Comparison of ENCODE assay signal across 8 cellular contexts in the genomic region with DNA sequence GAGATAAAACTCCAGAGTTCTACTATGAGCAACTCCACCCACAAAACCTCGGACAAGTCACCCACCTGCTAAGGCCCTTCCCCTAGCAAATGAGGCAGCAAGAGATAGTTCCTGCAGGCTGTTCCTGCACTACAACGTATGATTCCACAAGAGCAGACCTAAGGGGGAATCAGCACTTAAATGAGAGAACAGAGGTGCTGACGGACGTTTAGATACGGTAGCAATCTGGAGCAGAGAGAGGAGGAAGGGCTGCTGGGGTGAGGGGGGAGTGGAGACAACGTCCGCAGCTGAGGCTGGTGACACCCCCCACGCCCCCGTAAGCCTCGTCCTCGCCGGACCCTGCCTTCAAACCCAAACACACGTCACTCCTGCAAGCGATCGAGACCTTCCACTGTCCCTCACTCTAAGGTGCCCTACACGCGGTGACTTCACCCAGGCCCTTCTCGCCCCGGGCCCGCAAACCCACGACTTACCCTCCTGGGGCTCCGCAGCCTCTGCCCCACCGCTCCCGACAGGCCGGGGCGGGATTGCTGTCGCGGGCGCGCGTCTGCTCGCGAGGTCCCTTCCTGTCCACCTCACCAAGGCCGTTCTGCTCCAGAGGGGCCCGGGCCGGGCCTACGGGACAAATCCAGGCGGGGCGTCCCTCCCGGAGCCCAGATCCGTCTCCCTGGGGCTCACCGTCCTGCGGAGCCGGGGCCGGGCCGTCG. TPM values are rescaled to one million over a fixed set of nuclear protein-coding genes. Genes with fewer than 3 reads are reported as not detected.
DNase-seq lines count a peak whose midpoint lies in the region; ATAC-seq and TF ChIP-seq lines count a peak whose summit lies in the region.

No MANE protein-coding gene starts in this region.

- peaks cover 52% of the 10 kb centered on the region for H3K79me2 ChIP-seq in GM23248 (ENCODE audit: insufficient read depth)
- peaks cover 40% of the 10 kb centered on the region for H3K79me2 ChIP-seq in KMS-11 (ENCODE audit: insufficient read depth, low read depth)

- H3K27me3 ChIP-seq in GM23248 (replicated peaks; ENCODE audit: insufficient read depth) (no peaks in the 10 kb centered on the region), KMS-11 (ENCODE audit: insufficient read depth, low read depth) (no peaks in the 10 kb centered on the region), thoracic aorta (replicated peaks; ENCODE audit: insufficient read depth) (no peaks in the 10 kb centered on the region)

- H3K4me3 ChIP-seq in GM08714 (ENCODE audit: low read length), result peak overlapping the region; percentile 93
- H3K4me3 ChIP-seq in GM23248, result peak overlapping the region; percentile 90
- H3K4me3 ChIP-seq in KMS-11 (IDR thresholded peaks at IDR 0.05; ENCODE audit: insufficient read depth, low read depth, low read length), result peak overlapping the region; percentile 41
- H3K4me3 ChIP-seq in epithelial cell of esophagus (ENCODE audit: low read length), result peak overlapping the region; percentile 82
- H3K4me3 ChIP-seq in thoracic aorta, result peak overlapping the region; percentile 96

- H3K4me1 ChIP-seq in GM23248 (ENCODE audit: insufficient read depth) (0 out of 2 replicates have a peak, but pooled peaks cover 11% of the 10 kb centered on the region), KMS-11 (ENCODE audit: low read depth, poor library complexity, severe bottlenecking) (peaks cover 12% of the 10 kb centered on the region), thoracic aorta (ENCODE audit: control insufficient read depth in 1 of 2, low read depth in 2 of 2) (peaks cover 23 to 35% of the 10 kb centered on the region in 2 donors)

- peak overlapping the region; percentile 98 for H3K4me2 ChIP-seq in GM23248 (ENCODE audit: unreplicated experiment)
- peak overlapping the region; percentile 91 for H3K4me2 ChIP-seq in KMS-11

- WGBS in GM23248 (ENCODE audit: low coverage in 1 of 2, low lambda C conversion rate in 2 of 2, missing lambda C conversion rate in 2 of 2), 2 experiments, result 2 to 3% methylated on average over 22 to 36 of the region's 47 CpGs

- H3K27ac ChIP-seq in GM23248 (peak overlapping the region; percentile 88), KMS-11 (peak overlapping the region; percentile 66), thoracic aorta (peak overlapping the region; percentile 77 to 85)

- H4K20me1 ChIP-seq in GM23248 (ENCODE audit: insufficient read depth) (no peaks in the 10 kb centered on the region), KMS-11 (ENCODE audit: insufficient read depth) (no peaks in the 10 kb centered on the region)

- H3K36me3 ChIP-seq in GM23248 (ENCODE audit: low read depth), result peaks cover 25% of the 10 kb centered on the region
- peaks cover 19% of the 10 kb centered on the region; the same call in 1 of the 2 replicates for H3K36me3 ChIP-seq in KMS-11 (ENCODE audit: insufficient read depth)
- H3K36me3 ChIP-seq in thoracic aorta, result peaks cover 25% of the 10 kb centered on the region

- TF ChIP-seq CTCF in KMS-11 (conservative IDR thresholded peaks at IDR 0.05; ENCODE audit: low read depth, low read length), result no peak
- TF ChIP-seq CTCF in epithelial cell of esophagus (IDR thresholded peaks at IDR 0.05; ENCODE audit: insufficient read depth, low read depth, low read length, missing control alignments), result no peak
- TF ChIP-seq CTCF in thoracic aorta (IDR thresholded peaks at IDR 0.05), result no peak

- H3K9ac ChIP-seq in GM23248 (peak overlapping the region; percentile 97), KMS-11 (peak overlapping the region; percentile 88)

- H3F3A ChIP-seq in GM23248 (ENCODE audit: insufficient read depth), result peaks cover 8% of the 10 kb centered on the region

- H3K9me2 ChIP-seq in GM23248 (ENCODE audit: insufficient read depth), result no peaks in the 10 kb centered on the region

- peak overlapping the region; percentile 99 for H2AFZ ChIP-seq in GM23248
- H2AFZ ChIP-seq in KMS-11 (ENCODE audit: low read depth), result peak overlapping the region; percentile 89

- in situ Hi-C loops in GM23248 (cut with MboI), result no loop called here

- H3K9me3 ChIP-seq in GM23248 (ENCODE audit: low read depth) (peaks cover 4% of the 10 kb centered on the region), thoracic aorta (no peaks in the 10 kb centered on the region)

- no peak for ATAC-seq in thoracic aorta (ENCODE audit: insufficient number of reproducible peaks, low FRiP score, low read depth)

- DNase-seq in GM23248, result peak; percentile 74
- peak; percentile 13 to 14 for DNase-seq in activated CD4-positive, alpha-beta T cell treated with anti-CD3 and anti-CD28 coated beads, Interleukin-2, amount 50 U/mL, for 4 hours
- peak; percentile 40 for DNase-seq in epithelial cell of esophagus (ENCODE audit: low read depth)
- DNase-seq in myocyte (ENCODE audit: low read depth), result peak; percentile 44
- DNase-seq in thoracic aorta (ENCODE audit: low spot score), result no peak
- DNase-seq in NCI-H1048 (lab: John Stamatoyannopoulos, UW), result no peak

RNA-seq across cellular contexts. Expression of gene ZNF12, which starts 0.6 kb away (rescaled TPM):
- total RNA-seq in GM23248 (2014; rRNA removed; shearing (Covaris generic)), result 19.9 and 21.9 TPM in 2 replicates
- 12.9 and 13.0 TPM in 2 replicates for polyA plus RNA-seq in GM23248 (2016; fragmentation: Nextera tagmentation; extraction: Ambion mirVana)
- total RNA-seq in myocyte, result 21.7 and 26.5 TPM in 2 replicates
- 9.0 TPM for polyA plus RNA-seq in myocyte (2012)
- 10 to 100 TPM; 18.5 to 34.2 TPM for total RNA-seq in thoracic aorta

RNA-seq across cellular contexts. Expression of gene RSPH10B2, which starts 47.8 kb away (rescaled TPM):
- 0.76 TPM in 1 of 2 replicates, not detected in the other for total RNA-seq in GM23248 (2014; rRNA removed; shearing (Covaris generic))
- not detected in 2 replicates for polyA plus RNA-seq in GM23248 (2016; fragmentation: Nextera tagmentation; extraction: Ambion mirVana)
- total RNA-seq in myocyte, result 0.29 and 0.31 TPM in 2 replicates
- polyA plus RNA-seq in myocyte (2012), result not detected
- total RNA-seq in thoracic aorta, result not detected

Comparison
In these comparisons a context has a peak if more than half of its experiments do, and no peak if none do; other contexts are left out.
1. H3K4me3 ChIP-seq: peak in every context shown above with its lines; median percentile 96 in thoracic aorta; 93 in GM08714; 90 in GM23248; 82 in epithelial cell of esophagus; 41 in KMS-11.
2. DNase-seq: peak in GM23248 (single experiment), activated CD4-positive, alpha-beta T cell treated with anti-CD3 and anti-CD28 coated beads, Interleukin-2, amount 50 U/mL, for 4 hours (2 of 2), epithelial cell of esophagus (single experiment) and myocyte (single experiment); none in thoracic aorta (single experiment) and NCI-H1048 (single experiment).
3. Peak in every context shown above with its lines, with median percentiles within 50 percentile points of each other: H3K27ac ChIP-seq.